10 cellular contexts compared by ENCODE assay signal in the genomic region with DNA sequence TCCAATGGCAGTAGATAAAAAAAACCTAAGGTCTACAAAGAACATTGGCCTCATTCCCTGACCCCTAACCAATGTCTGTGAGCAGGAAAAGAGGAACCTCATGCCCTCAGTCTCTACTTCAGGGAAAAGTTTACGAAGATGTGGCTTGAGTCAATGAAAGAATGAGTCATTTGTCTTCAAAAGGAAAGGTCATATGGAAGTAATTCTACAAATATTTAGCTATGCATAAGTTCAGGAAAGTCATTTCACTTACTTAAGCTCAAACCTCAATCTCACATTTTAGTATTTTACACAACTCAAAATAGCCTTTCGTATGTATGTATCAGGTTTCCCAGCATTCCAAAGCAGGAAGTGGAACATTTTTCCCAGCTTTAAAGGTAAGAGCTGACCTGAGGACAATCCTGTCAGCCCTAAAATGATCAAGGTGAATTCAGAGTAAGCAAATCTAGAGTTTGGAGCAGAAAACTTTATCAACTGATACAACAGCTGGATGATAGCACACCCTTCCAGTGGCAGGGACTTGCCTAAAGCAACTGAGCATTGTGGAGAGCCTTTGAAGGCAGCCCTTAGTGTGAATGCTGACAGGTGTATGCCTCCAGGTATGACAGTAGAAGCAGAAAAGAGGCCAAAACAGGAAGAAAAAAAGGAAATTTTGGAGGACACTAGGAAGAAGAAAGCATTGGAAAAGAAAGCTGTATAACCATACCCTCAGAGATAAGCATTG. TPM values are rescaled to one million over a fixed set of nuclear protein-coding genes. Genes with fewer than 3 reads are reported as not detected.
DNase-seq lines count a peak whose midpoint lies in the region; ATAC-seq and TF ChIP-seq lines count a peak whose summit lies in the region.
"Had no signal": no experiment of that assay in that cellular context is flagged by ENCODE, and none has a peak within 500 bp of the region (broad histone marks: within the 10 kb centered on the region; RNA-seq: fewer than 3 reads in every experiment).

No MANE protein-coding gene starts in this region.

- CTCF ChIA-PET in AG04449 (lab: Yijun Ruan, JAX) (interaction anchor here (0.8 to 12.1 kb wide), 8 partner anchors 9 to 115 kb away, joined by 3 to 524 read pairs (median 3); no protein-coding TSS in a partner anchor), WTC11 (lab: Charles Lee) (no interaction called here)

- H3K9me3 Mint-ChIP-seq in WTC11, result peaks cover 3% of the 10 kb centered on the region; the same call in 1 of the 2 replicates

- no peaks in the 10 kb centered on the region for H3K27me3 Mint-ChIP-seq in WTC11 (ENCODE audit: low read depth)

- peak; percentile 87 for DNase-seq in AG04449 (ENCODE audit: low read depth, low spot score)
- peak; percentile 96 for DNase-seq in HFF-Myc (ENCODE audit: extremely low read depth, low read depth)
- no peak for DNase-seq in WTC11 (ENCODE audit: low spot score)
- DNase-seq in left colon, result no peak
- no peak for DNase-seq in NCI-H1417 treated with DMSO at 0.1 percent for 48 hours (lab: John Stamatoyannopoulos, UW)
- no peak for DNase-seq in T-helper 9 cell
- no peak for DNase-seq in activated CD4-positive, alpha-beta T cell treated with anti-CD3 and anti-CD28 coated beads, Interleukin-2, amount 50 U/mL, for 4 hours
- DNase-seq: left cardiac atrium, substantia nigra had no signal

- no peak overlapping the region for H3K4me3 Mint-ChIP-seq in WTC11

- H3K4me1 Mint-ChIP-seq in WTC11, result 0 out of 2 replicates have a peak, but pooled peaks cover 5% of the 10 kb centered on the region

- H3K4me3 ChIP-seq in AG04449 (ENCODE audit: low read depth, low read length) (no peak overlapping the region), HFF-Myc (replicated peaks; ENCODE audit: low read depth, low read length) (no peak overlapping the region)

- ATAC-seq in WTC11, result no peak
- peak; percentile 63 for ATAC-seq in left colon
- ATAC-seq in GM19035 (IDR thresholded peaks at IDR 0.05; ENCODE audit: unreplicated experiment), result no peak

- POLR2A ChIA-PET in AG04449 (lab: Yijun Ruan, JAX) (interaction anchor here (2.0 kb wide), 1 partner anchor 63 kb away, joined by 5 read pairs; no protein-coding TSS in a partner anchor), WTC11 (lab: Charles Lee) (no interaction called here)

- no peaks in the 10 kb centered on the region; the same call in 1 of the 2 replicates for H3K36me3 Mint-ChIP-seq in WTC11

- H3K27ac Mint-ChIP-seq in WTC11, result peak overlapping the region; percentile 28; the same call in 1 of the 2 replicates

- intact Hi-C loops in left colon (cut with DNase I, micrococcal nuclease), result loop anchor here in 1 of 2 donors (5.0 kb wide), 1 partner anchor 94 kb away; no protein-coding TSS in a partner anchor

- TF ChIP-seq CTCF in AG04449 (IDR thresholded peaks at IDR 0.05; ENCODE audit: insufficient read depth, low read length, missing control alignments), result no peak
- TF ChIP-seq CTCF in HFF-Myc (IDR thresholded peaks at IDR 0.05; ENCODE audit: low read depth, low read length, missing control alignments), result no peak
- TF ChIP-seq CTCF in WTC11 (IDR thresholded peaks at IDR 0.05), result no peak

TF ChIP-seq in WTC11, 78 proteins besides CTCF, POLR2A, EP300 and RAD21:
- TF ChIP-seq, protein P1, sequence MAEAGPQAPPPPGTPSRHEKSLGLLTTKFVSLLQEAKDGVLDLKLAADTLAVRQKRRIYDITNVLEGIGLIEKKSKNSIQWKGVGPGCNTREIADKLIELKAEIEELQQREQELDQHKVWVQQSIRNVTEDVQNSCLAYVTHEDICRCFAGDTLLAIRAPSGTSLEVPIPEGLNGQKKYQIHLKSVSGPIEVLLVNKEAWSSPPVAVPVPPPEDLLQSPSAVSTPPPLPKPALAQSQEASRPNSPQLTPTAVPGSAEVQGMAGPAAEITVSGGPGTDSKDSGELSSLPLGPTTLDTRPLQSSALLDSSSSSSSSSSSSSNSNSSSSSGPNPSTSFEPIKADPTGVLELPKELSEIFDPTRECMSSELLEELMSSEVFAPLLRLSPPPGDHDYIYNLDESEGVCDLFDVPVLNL (CRISPR knock-in tag; IDR thresholded peaks at IDR 0.05; ENCODE audit: borderline replicate concordance, low read depth), result no peak
- TF ChIP-seq CREM (CRISPR knock-in tag; IDR thresholded peaks at IDR 0.05) (no peak), ESRRA (CRISPR knock-in tag; IDR thresholded peaks at IDR 0.05; ENCODE audit: borderline replicate concordance) (no peak), FOXK1 (CRISPR knock-in tag; IDR thresholded peaks at IDR 0.05) (no peak), PRRX2 (CRISPR knock-in tag; IDR thresholded peaks at IDR 0.05) (no peak), MYBL2 (CRISPR knock-in tag; IDR thresholded peaks at IDR 0.05) (no peak), ZNF317 (CRISPR knock-in tag; IDR thresholded peaks at IDR 0.05; ENCODE audit: borderline replicate concordance, low read depth) (no peak), ZBTB43 (CRISPR knock-in tag; IDR thresholded peaks at IDR 0.05) (no peak), TCF7 (CRISPR knock-in tag; IDR thresholded peaks at IDR 0.05; ENCODE audit: low read depth) (no peak), USF1 (CRISPR knock-in tag; IDR thresholded peaks at IDR 0.05) (no peak)
- TF ChIP-seq, protein P2, sequence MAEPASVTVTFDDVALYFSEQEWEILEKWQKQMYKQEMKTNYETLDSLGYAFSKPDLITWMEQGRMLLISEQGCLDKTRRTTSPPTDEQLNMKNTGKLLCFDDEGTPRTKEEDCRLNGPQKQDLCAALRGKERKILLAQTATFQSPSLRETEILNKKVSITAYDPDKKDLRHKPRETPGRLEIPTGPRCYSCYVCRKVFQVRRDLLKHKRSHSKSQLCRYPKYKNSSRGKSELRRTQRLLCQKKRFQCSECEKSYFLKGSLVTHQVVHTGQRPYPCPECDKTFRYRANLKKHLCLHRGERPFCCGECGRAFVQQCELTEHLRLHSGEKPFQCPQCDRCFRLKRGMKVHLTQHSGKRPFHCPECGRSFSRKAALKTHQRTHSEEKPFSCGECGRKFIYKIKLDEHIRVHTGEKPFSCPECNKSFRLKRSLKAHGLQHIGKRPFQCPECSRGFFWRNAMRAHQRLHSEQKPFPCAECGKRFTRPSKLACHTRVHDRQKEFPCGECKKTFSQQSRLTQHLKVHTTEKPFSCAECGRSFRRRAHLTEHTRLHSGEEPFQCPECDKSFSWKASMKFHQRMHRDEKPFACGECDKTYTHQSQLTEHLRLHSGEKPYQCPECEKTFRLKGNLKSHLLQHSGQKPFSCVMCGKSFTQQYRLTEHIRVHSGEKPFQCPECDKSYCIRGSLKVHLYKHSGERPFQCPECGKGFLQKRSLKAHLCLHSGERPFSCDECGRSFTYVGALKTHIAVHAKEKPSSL (CRISPR knock-in tag; conservative IDR thresholded peaks at IDR 0.05), result no peak
- TF ChIP-seq, protein P3, sequence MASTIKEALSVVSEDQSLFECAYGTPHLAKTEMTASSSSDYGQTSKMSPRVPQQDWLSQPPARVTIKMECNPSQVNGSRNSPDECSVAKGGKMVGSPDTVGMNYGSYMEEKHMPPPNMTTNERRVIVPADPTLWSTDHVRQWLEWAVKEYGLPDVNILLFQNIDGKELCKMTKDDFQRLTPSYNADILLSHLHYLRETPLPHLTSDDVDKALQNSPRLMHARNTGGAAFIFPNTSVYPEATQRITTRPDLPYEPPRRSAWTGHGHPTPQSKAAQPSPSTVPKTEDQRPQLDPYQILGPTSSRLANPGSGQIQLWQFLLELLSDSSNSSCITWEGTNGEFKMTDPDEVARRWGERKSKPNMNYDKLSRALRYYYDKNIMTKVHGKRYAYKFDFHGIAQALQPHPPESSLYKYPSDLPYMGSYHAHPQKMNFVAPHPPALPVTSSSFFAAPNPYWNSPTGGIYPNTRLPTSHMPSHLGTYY (CRISPR knock-in tag; IDR thresholded peaks at IDR 0.05), result no peak
- TF ChIP-seq, protein P4, sequence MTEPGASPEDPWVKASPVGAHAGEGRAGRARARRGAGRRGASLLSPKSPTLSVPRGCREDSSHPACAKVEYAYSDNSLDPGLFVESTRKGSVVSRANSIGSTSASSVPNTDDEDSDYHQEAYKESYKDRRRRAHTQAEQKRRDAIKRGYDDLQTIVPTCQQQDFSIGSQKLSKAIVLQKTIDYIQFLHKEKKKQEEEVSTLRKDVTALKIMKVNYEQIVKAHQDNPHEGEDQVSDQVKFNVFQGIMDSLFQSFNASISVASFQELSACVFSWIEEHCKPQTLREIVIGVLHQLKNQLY (CRISPR knock-in tag; IDR thresholded peaks at IDR 0.05), result no peak

RNA-seq across cellular contexts. Expression of gene ACKR4, which starts 53.9 kb away (rescaled TPM):
- total RNA-seq in WTC11 (2021) (not detected in 3 replicates), left colon (1 to 10 TPM in 1 of 2 donors, under 1 TPM in 1; 0.67 to 2.8 TPM)

Comparison
In these comparisons a context has a peak if more than half of its experiments do, and no peak if none do; other contexts are left out.
1. DNase-seq: peak in AG04449 (single experiment) and HFF-Myc (single experiment); none in WTC11 (single experiment), left colon (0 of 2), NCI-H1417 treated with DMSO at 0.1 percent for 48 hours (single experiment), T-helper 9 cell (single experiment) and activated CD4-positive, alpha-beta T cell treated with anti-CD3 and anti-CD28 coated beads, Interleukin-2, amount 50 U/mL, for 4 hours (0 of 2).